1 cellular context compared by ENCODE assay signal in genomic region chrX:119189115-119189514, GRCh38.
TF ChIP-seq lines count a peak whose summit lies in the region.

No MANE protein-coding gene starts in this region.

TF ChIP-seq in SK-N-SH treated with all-trans-retinoic acid at 6 μM for 48 hours, 23 proteins besides CTCF, POLR2A, EP300 and RAD21 (continued from another document):
- TF ChIP-seq PATZ1 (CRISPR knock-in tag; IDR thresholded peaks at IDR 0.05; ENCODE audit: borderline replicate concordance) (no peak), BACH2 (CRISPR knock-in tag; IDR thresholded peaks at IDR 0.05; ENCODE audit: borderline replicate concordance) (no peak), ARNTL (CRISPR knock-in tag; IDR thresholded peaks at IDR 0.05; ENCODE audit: borderline replicate concordance, low read depth) (no peak), ZNF565 (CRISPR knock-in tag; conservative IDR thresholded peaks at IDR 0.05; ENCODE audit: low read depth) (no peak)
